In the genomic region with DNA sequence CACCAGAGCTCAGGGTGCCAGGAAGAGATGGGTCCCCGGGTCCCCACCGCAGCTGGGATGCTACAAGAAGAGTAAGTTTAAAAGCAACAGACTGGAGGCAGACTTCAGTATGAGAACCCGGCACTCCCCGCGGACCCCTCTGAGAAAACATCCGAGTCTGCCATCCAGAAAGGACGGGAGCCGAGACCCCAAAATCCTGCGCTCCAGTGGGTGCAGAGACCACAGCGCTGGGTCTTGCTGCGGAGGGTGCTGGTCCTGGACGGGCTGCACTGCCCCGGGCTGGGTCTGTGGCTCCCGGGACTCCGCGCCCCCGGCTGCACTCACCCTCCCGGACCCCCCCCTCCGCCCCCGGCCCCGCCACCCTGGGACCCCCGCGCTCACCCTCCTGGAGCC, we compare ENCODE assay signal across 8 cellular contexts. TPM values are rescaled to one million over a fixed set of nuclear protein-coding genes. Genes with fewer than 3 reads are reported as not detected.
DNase-seq lines count a peak whose midpoint lies in the region; ATAC-seq, FAIRE-seq and TF ChIP-seq lines count a peak whose summit lies in the region.

No MANE protein-coding gene starts in this region.

- ATAC-seq in RWPE2 (ENCODE audit: low read depth) (peak; percentile 41), GM19023 (IDR thresholded peaks at IDR 0.05; ENCODE audit: unreplicated experiment) (no peak), GM18868 (IDR thresholded peaks at IDR 0.05; ENCODE audit: unreplicated experiment) (no peak)

- no peaks in the 10 kb centered on the region for H3K27me3 ChIP-seq in RWPE2 (ENCODE audit: insufficient read depth, poor library complexity, severe bottlenecking)
- H3K27me3 ChIP-seq in parathyroid adenoma (ENCODE audit: control insufficient read depth, insufficient read depth, low read length) = no peaks in the 10 kb centered on the region

- H3K9me3 ChIP-seq in RWPE2 (ENCODE audit: severe bottlenecking) (no peaks in the 10 kb centered on the region), parathyroid adenoma (ENCODE audit: control insufficient read depth, low read length) (no peaks in the 10 kb centered on the region)

- H3K36me3 ChIP-seq in RWPE2 (ENCODE audit: low read depth) = peaks cover 10% of the 10 kb centered on the region
- no peaks in the 10 kb centered on the region for H3K36me3 ChIP-seq in parathyroid adenoma (ENCODE audit: control insufficient read depth, insufficient read depth, low read length)

- peaks cover 4% of the 10 kb centered on the region for H3K4me1 ChIP-seq in RWPE2 (ENCODE audit: insufficient read depth, poor library complexity, severe bottlenecking)
- H3K4me1 ChIP-seq in parathyroid adenoma = no peaks in the 10 kb centered on the region

- TF ChIP-seq POLR2A in GM12891 (IDR thresholded peaks at IDR 0.05; ENCODE audit: low read depth, low read length) = no peak

- H3K27ac ChIP-seq in RWPE2 (ENCODE audit: poor library complexity, severe bottlenecking) = peak overlapping the region; percentile 36
- H3K27ac ChIP-seq in parathyroid adenoma = peak overlapping the region; percentile 16

- H2AFZ ChIP-seq in parathyroid adenoma = peak overlapping the region; percentile 74

- H3K9ac ChIP-seq in parathyroid adenoma = no peak overlapping the region

- H3K4me2 ChIP-seq in parathyroid adenoma (ENCODE audit: low read length) = peak overlapping the region; percentile 95

- H3K4me3 ChIP-seq in RWPE2 (ENCODE audit: severe bottlenecking) = peak overlapping the region; percentile 82
- H3K4me3 ChIP-seq in fibroblast of mammary gland (ENCODE audit: control insufficient read depth, low read depth, low read length) = peak overlapping the region; percentile 74
- peak overlapping the region; percentile 56 for H3K4me3 ChIP-seq in parathyroid adenoma (ENCODE audit: low read depth, low read length)

- DNase-seq in ELR (ENCODE audit: low read depth) = peak; percentile 32
- no peak for DNase-seq in RWPE2 (ENCODE audit: low spot score)
- no peak for DNase-seq in fibroblast of mammary gland (ENCODE audit: low read depth)
- DNase-seq in RKO (ENCODE audit: low spot score) = no peak
- DNase-seq in GM12891 (ENCODE audit: insufficient read length, low spot score) = no peak

- H3K79me2 ChIP-seq in parathyroid adenoma = no peaks in the 10 kb centered on the region

- no peak for FAIRE-seq in GM12891 (lab: Jason Lieb, UNC)

- TF ChIP-seq CTCF in RWPE2 (IDR thresholded peaks at IDR 0.05; ENCODE audit: poor library complexity, severe bottlenecking) (no peak), fibroblast of mammary gland (conservative IDR thresholded peaks at IDR 0.05; ENCODE audit: control insufficient read depth, insufficient read depth, low read depth, low read length) (no peak), parathyroid adenoma (IDR thresholded peaks at IDR 0.05) (no peak)

TF ChIP-seq in GM12891, 5 proteins besides CTCF, POLR2A, EP300 and RAD21:
- TF ChIP-seq SPI1 (IDR thresholded peaks at IDR 0.05; ENCODE audit: low read depth, low read length) (no peak), PAX5 (IDR thresholded peaks at IDR 0.05; ENCODE audit: insufficient read depth, low read length, severe bottlenecking) (no peak), TAF1 (IDR thresholded peaks at IDR 0.05; ENCODE audit: low read depth, low read length) (no peak), POU2F2 (IDR thresholded peaks at IDR 0.05; ENCODE audit: low read depth, low read length) (no peak), POLR2AphosphoS5 (IDR thresholded peaks at IDR 0.05; ENCODE audit: low read depth, low read length) (no peak)

RNA-seq across cellular contexts. Expression of gene HELZ2, which starts 0.3 kb away (rescaled TPM):
- 12.6 TPM for polyA plus RNA-seq in GM12891 (2012; ENCODE audit: low read depth, missing spikeins)

RNA-seq across cellular contexts. Expression of gene FNDC11, which starts 19.8 kb away (rescaled TPM):
- polyA plus RNA-seq in GM12891 (2012; ENCODE audit: low read depth, missing spikeins) = 0.72 TPM

RNA-seq across cellular contexts. Expression of gene SRMS, which starts 26.2 kb away (rescaled TPM):
- not detected for polyA plus RNA-seq in GM12891 (2012; ENCODE audit: low read depth, missing spikeins)

RNA-seq across cellular contexts. Expression of gene PTK6, which starts 36.6 kb away (rescaled TPM):
- polyA plus RNA-seq in GM12891 (2012; ENCODE audit: low read depth, missing spikeins) = 0.19 TPM

RNA-seq across cellular contexts. Expression of gene GMEB2, which starts 53.2 kb away (rescaled TPM):
- polyA plus RNA-seq in GM12891 (2012; ENCODE audit: low read depth, missing spikeins) = 7.4 TPM
